ENCODE assay signal across 17 cellular contexts in the genomic region with DNA sequence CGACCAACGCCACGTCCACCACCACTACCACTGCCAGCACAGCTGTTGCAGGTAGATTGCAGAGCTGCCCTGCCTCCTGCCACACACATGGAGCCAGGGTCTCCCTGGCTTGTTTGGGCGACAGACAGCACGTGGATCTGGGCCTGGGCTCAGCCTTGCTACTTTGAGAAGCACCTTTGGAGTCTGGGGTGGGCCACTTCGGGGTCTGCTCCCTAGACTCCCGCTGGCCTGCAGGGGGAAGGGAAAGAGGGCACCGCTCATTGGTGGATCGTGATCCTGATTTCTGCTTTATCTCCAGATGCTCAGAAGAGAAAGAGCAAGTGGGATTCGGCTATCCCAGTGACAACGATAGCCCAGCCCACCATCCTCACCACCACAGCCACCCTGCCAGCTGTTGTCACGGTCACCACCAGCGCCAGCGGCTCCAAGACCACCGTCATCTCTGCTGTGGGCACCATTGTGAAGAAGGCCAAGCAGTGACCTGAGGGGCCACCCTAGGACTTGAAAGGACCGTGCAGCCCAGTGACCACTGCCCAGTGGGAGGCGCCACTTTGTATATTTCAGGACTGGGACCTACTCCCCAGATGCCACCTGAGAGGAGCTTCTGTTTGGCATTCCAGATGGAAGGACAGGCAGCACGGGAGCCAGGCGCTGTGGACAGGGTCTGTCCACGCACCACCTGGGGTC. TPM values are rescaled to one million over a fixed set of nuclear protein-coding genes. Genes with fewer than 3 reads are reported as not detected.
DNase-seq lines count a peak whose midpoint lies in the region; ATAC-seq, FAIRE-seq and TF ChIP-seq lines count a peak whose summit lies in the region.
"Had no signal": no experiment of that assay in that cellular context is flagged by ENCODE, and none has a peak within 500 bp of the region (broad histone marks: within the 10 kb centered on the region; RNA-seq: fewer than 3 reads in every experiment).

No MANE protein-coding gene starts in this region.

- no peak overlapping the region for H3K4me3 ChIP-seq in kidney (ENCODE audit: low read length in 2 of 2)
- H3K4me3 ChIP-seq in vagina, result no peak overlapping the region
- H3K4me3 ChIP-seq: colonic mucosa, gastrocnemius medialis had no signal

- POLR2A ChIA-PET in activated CD8-positive, alpha-beta T cell treated with anti-CD3 and anti-CD28 coated beads for 36 hours (lab: Charles Lee), result no interaction called here
- POLR2A ChIA-PET in activated CD8-positive, alpha-beta T cell treated with anti-CD3 and anti-CD28 coated beads, Interleukin-2, amount 10 ng/mL, durations not matched to agents 7 days and 5 days (lab: Charles Lee), result interaction anchor here (0.7 to 1.6 kb wide), 4 partner anchors 10 to 46 kb away, joined by 3 to 4 read pairs (median 3); partner anchors contain the start of genes RECQL5 and SAP30BP

- FAIRE-seq in kidney (lab: Jason Lieb, UNC), result no peak

- TF ChIP-seq POLR2A in vagina (IDR thresholded peaks at IDR 0.05), result no peak

- no peaks in the 10 kb centered on the region for H3K27me3 ChIP-seq in vagina
- H3K27me3 ChIP-seq: BE2C, colonic mucosa, gastrocnemius medialis had no signal

- H3K9ac ChIP-seq in kidney (ENCODE audit: low read length in 2 of 2), result no peak overlapping the region

- no peak for TF ChIP-seq CTCF in activated CD8-positive, alpha-beta T cell treated with anti-CD3 and anti-CD28 coated beads for 36 hours (IDR thresholded peaks at IDR 0.05)
- no peak for TF ChIP-seq CTCF in kidney (IDR thresholded peaks at IDR 0.05; ENCODE audit: borderline replicate concordance, extremely low read depth, insufficient read depth)
- TF ChIP-seq CTCF in vagina (IDR thresholded peaks at IDR 0.05), result no peak

- no peaks in the 10 kb centered on the region for H3K27me3 Mint-ChIP-seq in activated CD8-positive, alpha-beta T cell treated with anti-CD3 and anti-CD28 coated beads for 36 hours
- H3K27me3 Mint-ChIP-seq in activated CD8-positive, alpha-beta T cell treated with anti-CD3 and anti-CD28 coated beads, Interleukin-2, amount 10 ng/mL, durations not matched to agents 7 days and 5 days (ENCODE audit: low read depth), result peaks cover 3% of the 10 kb centered on the region
- H3K27me3 Mint-ChIP-seq in central memory CD8-positive, alpha-beta T cell, result no peaks in the 10 kb centered on the region
- H3K27me3 Mint-ChIP-seq: naive B cell had no signal

- peak overlapping the region; percentile 20 for H3K27ac Mint-ChIP-seq in activated CD8-positive, alpha-beta T cell treated with anti-CD3 and anti-CD28 coated beads for 36 hours
- no peak overlapping the region for H3K27ac Mint-ChIP-seq in activated CD8-positive, alpha-beta T cell treated with anti-CD3 and anti-CD28 coated beads, Interleukin-2, amount 10 ng/mL, durations not matched to agents 7 days and 5 days
- peak overlapping the region; percentile 71 for H3K27ac Mint-ChIP-seq in central memory CD8-positive, alpha-beta T cell (ENCODE audit: low read depth)

- H3K9me3 ChIP-seq in kidney (ENCODE audit: control insufficient read depth in 1 of 2, low read length in 2 of 2) (no peaks in the 10 kb centered on the region), vagina (no peaks in the 10 kb centered on the region)
- H3K9me3 ChIP-seq: BE2C, colonic mucosa, gastrocnemius medialis had no signal

- no peak for ATAC-seq in activated CD8-positive, alpha-beta T cell treated with anti-CD3 and anti-CD28 coated beads for 36 hours
- no peak for ATAC-seq in activated CD8-positive, alpha-beta T cell treated with anti-CD3 and anti-CD28 coated beads, Interleukin-2, amount 10 ng/mL, durations not matched to agents 7 days and 5 days
- ATAC-seq in central memory CD8-positive, alpha-beta T cell (replicated peaks; ENCODE audit: extremely low read depth, poor library complexity, severe bottlenecking), result no peak
- no peak for ATAC-seq in HG03460 (IDR thresholded peaks at IDR 0.05; ENCODE audit: unreplicated experiment)

- H3K9me3 Mint-ChIP-seq in activated CD8-positive, alpha-beta T cell treated with anti-CD3 and anti-CD28 coated beads for 36 hours, result no peaks in the 10 kb centered on the region
- no peaks in the 10 kb centered on the region for H3K9me3 Mint-ChIP-seq in activated CD8-positive, alpha-beta T cell treated with anti-CD3 and anti-CD28 coated beads, Interleukin-2, amount 10 ng/mL, durations not matched to agents 7 days and 5 days (ENCODE audit: insufficient read depth)
- H3K9me3 Mint-ChIP-seq in central memory CD8-positive, alpha-beta T cell, result no peaks in the 10 kb centered on the region
- H3K9me3 Mint-ChIP-seq: naive B cell had no signal

- intact Hi-C loops in activated CD8-positive, alpha-beta T cell treated with anti-CD3 and anti-CD28 coated beads for 36 hours (cut with micrococcal nuclease), result no loop called here
- intact Hi-C loops in kidney (cut with DNase I) (no loop called here), vagina (cut with DNase I) (no loop called here)

- no peak overlapping the region for H3K4me3 Mint-ChIP-seq in activated CD8-positive, alpha-beta T cell treated with anti-CD3 and anti-CD28 coated beads for 36 hours
- no peak overlapping the region for H3K4me3 Mint-ChIP-seq in activated CD8-positive, alpha-beta T cell treated with anti-CD3 and anti-CD28 coated beads, Interleukin-2, amount 10 ng/mL, durations not matched to agents 7 days and 5 days
- no peak overlapping the region for H3K4me3 Mint-ChIP-seq in central memory CD8-positive, alpha-beta T cell
- H3K4me3 Mint-ChIP-seq: naive B cell had no signal

- H3K4me1 ChIP-seq in kidney (ENCODE audit: control insufficient read depth in 1 of 2, insufficient read depth in 1 of 2, low read depth in 1 of 2, low read length in 2 of 2), result no peaks in the 10 kb centered on the region
- peaks cover 28% of the 10 kb centered on the region for H3K4me1 ChIP-seq in vagina
- H3K4me1 ChIP-seq: BE2C, colonic mucosa had no signal

- peaks cover 18% of the 10 kb centered on the region for H3K36me3 Mint-ChIP-seq in activated CD8-positive, alpha-beta T cell treated with anti-CD3 and anti-CD28 coated beads for 36 hours (ENCODE audit: low read depth)
- H3K36me3 Mint-ChIP-seq in activated CD8-positive, alpha-beta T cell treated with anti-CD3 and anti-CD28 coated beads, Interleukin-2, amount 10 ng/mL, durations not matched to agents 7 days and 5 days (ENCODE audit: low read depth), result peaks cover 41% of the 10 kb centered on the region
- H3K36me3 Mint-ChIP-seq in central memory CD8-positive, alpha-beta T cell (ENCODE audit: insufficient read depth), result peaks cover 35% of the 10 kb centered on the region

- H3K4me1 Mint-ChIP-seq in activated CD8-positive, alpha-beta T cell treated with anti-CD3 and anti-CD28 coated beads for 36 hours (ENCODE audit: low read depth), result no peaks in the 10 kb centered on the region
- no peaks in the 10 kb centered on the region for H3K4me1 Mint-ChIP-seq in activated CD8-positive, alpha-beta T cell treated with anti-CD3 and anti-CD28 coated beads, Interleukin-2, amount 10 ng/mL, durations not matched to agents 7 days and 5 days (ENCODE audit: low read depth)
- H3K4me1 Mint-ChIP-seq in central memory CD8-positive, alpha-beta T cell, result no peaks in the 10 kb centered on the region

- no peak for DNase-seq in activated CD8-positive, alpha-beta T cell treated with anti-CD3 and anti-CD28 coated beads for 36 hours
- DNase-seq in activated CD8-positive, alpha-beta T cell treated with anti-CD3 and anti-CD28 coated beads, Interleukin-2, amount 10 ng/mL, durations not matched to agents 7 days and 5 days, result no peak
- no peak for DNase-seq in central memory CD8-positive, alpha-beta T cell (ENCODE audit: low spot score in 2 of 2)
- DNase-seq in kidney (peak; percentile 58), vagina (ENCODE audit: extremely low spot score in 2 of 2) (no peak), MV-4-11 (lab: John Stamatoyannopoulos, UW) (no peak)
- DNase-seq in stimulated activated CD4-positive, alpha-beta T cell treated with anti-CD3 and anti-CD28 coated beads, Interleukin-15, amount 100 ng/mL, for 24 hours, result no peak
- DNase-seq: activated T-cell treated with anti-CD3 and anti-CD28 coated beads for 4 hours; BE2C; colonic mucosa; gastrocnemius medialis; Kasumi-1; naive B cell; NCI-H1105; stimulated activated CD4-positive, alpha-beta T cell treated with anti-CD3 and anti-CD28 coated beads, Interleukin-4, amount 100 ng/mL, for 24 hours had no signal

- peaks cover 28 to 50% of the 10 kb centered on the region in 2 donors for H3K36me3 ChIP-seq in kidney (ENCODE audit: control insufficient read depth in 1 of 2, insufficient read depth in 2 of 2, low read length in 2 of 2)
- peaks cover 7 to 62% of the 10 kb centered on the region in 2 donors for H3K36me3 ChIP-seq in vagina

- CTCF ChIA-PET in activated CD8-positive, alpha-beta T cell treated with anti-CD3 and anti-CD28 coated beads for 36 hours (lab: Charles Lee), result interaction anchor here (0.9 to 1.9 kb wide), 2 partner anchors 44 to 47 kb away, joined by 3 to 5 read pairs; no protein-coding TSS in a partner anchor
- CTCF ChIA-PET in activated CD8-positive, alpha-beta T cell treated with anti-CD3 and anti-CD28 coated beads, Interleukin-2, amount 10 ng/mL, durations not matched to agents 7 days and 5 days (lab: Charles Lee), result interaction anchor here (0.9 to 1.5 kb wide), 2 partner anchors 32 to 42 kb away, joined by 4 to 6 read pairs; no protein-coding TSS in a partner anchor

- no peak overlapping the region for H3K27ac ChIP-seq in kidney (ENCODE audit: low read depth in 2 of 2, low read length in 2 of 2)
- peak overlapping the region; percentile 7 for H3K27ac ChIP-seq in vagina
- H3K27ac ChIP-seq: 22Rv1, colonic mucosa had no signal

RNA-seq across cellular contexts. Expression of gene ITGB4, which starts 15.1 kb away (rescaled TPM):
- 1 to 10 TPM in 1 of 2 experiments, under 1 TPM in 1; 0.69 to 1.8 TPM for total RNA-seq in activated CD8-positive, alpha-beta T cell treated with anti-CD3 and anti-CD28 coated beads for 36 hours
- total RNA-seq in activated CD8-positive, alpha-beta T cell treated with anti-CD3 and anti-CD28 coated beads, Interleukin-2, amount 10 ng/mL, durations not matched to agents 7 days and 5 days, result 1 to 10 TPM in 1 of 2 experiments, under 1 TPM in 1; 0.89 to 2.0 TPM
- total RNA-seq in kidney (149 TPM), vagina (169 TPM)
- 15.7 TPM for polyA plus RNA-seq in kidney (ENCODE audit: insufficient read depth, low read depth, low replicate concordance)

RNA-seq across cellular contexts. Expression of gene SAP30BP, which starts 39.0 kb away (rescaled TPM):
- 10 to 100 TPM; 73.0 to 75.8 TPM for total RNA-seq in activated CD8-positive, alpha-beta T cell treated with anti-CD3 and anti-CD28 coated beads for 36 hours
- 10 to 100 TPM; 88.7 to 93.7 TPM for total RNA-seq in activated CD8-positive, alpha-beta T cell treated with anti-CD3 and anti-CD28 coated beads, Interleukin-2, amount 10 ng/mL, durations not matched to agents 7 days and 5 days
- total RNA-seq in kidney (95.1 TPM), vagina (79.1 TPM)
- 62.9 TPM for polyA plus RNA-seq in kidney (ENCODE audit: insufficient read depth, low read depth, low replicate concordance)

RNA-seq across cellular contexts. Expression of gene RECQL5, which starts 39.2 kb away (rescaled TPM):
- total RNA-seq in activated CD8-positive, alpha-beta T cell treated with anti-CD3 and anti-CD28 coated beads for 36 hours, result 10 to 100 TPM; 33.3 to 34.2 TPM
- 10 to 100 TPM; 37.6 to 43.9 TPM for total RNA-seq in activated CD8-positive, alpha-beta T cell treated with anti-CD3 and anti-CD28 coated beads, Interleukin-2, amount 10 ng/mL, durations not matched to agents 7 days and 5 days
- total RNA-seq in kidney (51.6 TPM), vagina (44.0 TPM)
- 40.0 TPM for polyA plus RNA-seq in kidney (ENCODE audit: insufficient read depth, low read depth, low replicate concordance)

RNA-seq across cellular contexts. Expression of gene GALK1, which starts 58.8 kb away (rescaled TPM):
- 10 to 100 TPM; 43.4 to 50.7 TPM for total RNA-seq in activated CD8-positive, alpha-beta T cell treated with anti-CD3 and anti-CD28 coated beads for 36 hours
- total RNA-seq in activated CD8-positive, alpha-beta T cell treated with anti-CD3 and anti-CD28 coated beads, Interleukin-2, amount 10 ng/mL, durations not matched to agents 7 days and 5 days, result 10 to 100 TPM; 52.2 to 56.9 TPM
- total RNA-seq in kidney, result 34.5 TPM
- polyA plus RNA-seq in kidney (ENCODE audit: insufficient read depth, low read depth, low replicate concordance), result 105 TPM
- 18.4 TPM for total RNA-seq in vagina

Comparison
In these comparisons a context has a peak if more than half of its experiments do, and no peak if none do; other contexts are left out.
1. RNA of gene ITGB4, which starts 15.1 kb away (total RNA-seq): 169 TPM in vagina (single experiment) and 149 TPM in kidney (single experiment); 0.89 to 2.0 TPM in activated CD8-positive, alpha-beta T cell treated with anti-CD3 and anti-CD28 coated beads, Interleukin-2, amount 10 ng/mL, durations not matched to agents 7 days and 5 days and 0.69 to 1.8 TPM in activated CD8-positive, alpha-beta T cell treated with anti-CD3 and anti-CD28 coated beads for 36 hours; every median in the first group is over 10 times any median in the second.